In genomic region chr18:2302012-2302411, GRCh38 we compare ENCODE assay signal across 1 cellular context.
TF ChIP-seq lines count a peak whose summit lies in the region.

No MANE protein-coding gene starts in this region.

TF ChIP-seq in endothelial cell of umbilical vein, 7 proteins besides CTCF, POLR2A, EP300 and RAD21 (continued from another document):
- TF ChIP-seq MYC (IDR thresholded peaks at IDR 0.05; ENCODE audit: low read depth, low read length) (no peak), POLR2AphosphoS5 (IDR thresholded peaks at IDR 0.05; ENCODE audit: insufficient read depth, low read depth, low read length) (no peak)
